Comparison of ENCODE assay signal across 25 cellular contexts in genomic region chr22:29750559-29750958, GRCh38. TPM values are rescaled to one million over a fixed set of nuclear protein-coding genes. Genes with fewer than 3 reads are reported as not detected.
DNase-seq lines count a peak whose midpoint lies in the region; ATAC-seq and TF ChIP-seq lines count a peak whose summit lies in the region.
"Had no signal": no experiment of that assay in that cellular context is flagged by ENCODE, and none has a peak within 500 bp of the region (broad histone marks: within the 10 kb centered on the region; RNA-seq: fewer than 3 reads in every experiment).

No MANE protein-coding gene starts in this region.

- H3F3A ChIP-seq in PC-3 (ENCODE audit: low read length, unreplicated experiment): no peaks in the 10 kb centered on the region

- H3K4me1 ChIP-seq in CD4-positive, CD25-positive, alpha-beta regulatory T cell (ENCODE audit: control insufficient read depth, insufficient read depth, low read length, poor library complexity, severe bottlenecking): peaks cover 11% of the 10 kb centered on the region
- H3K4me1 ChIP-seq in PC-3 (ENCODE audit: insufficient read depth, low read length): no peaks in the 10 kb centered on the region
- H3K4me1 ChIP-seq: gastroesophageal sphincter, Peyer's patch, stomach had no signal

- POLR2A ChIA-PET in activated CD4-positive, alpha-beta memory T cell treated with anti-CD3 and anti-CD28 coated beads for 36 hours (lab: Charles Lee): interaction anchor here (0.6 kb wide), 1 partner anchor 1212 kb away, joined by 6 read pairs; no protein-coding TSS in a partner anchor
- POLR2A ChIA-PET in PC-3 (lab: Charles Lee; ENCODE audit: unreplicated experiment): no interaction called here

- H3K79me2 ChIP-seq in PC-3 (ENCODE audit: low read length): no peaks in the 10 kb centered on the region

- H3K27ac ChIP-seq in CD4-positive, CD25-positive, alpha-beta regulatory T cell (ENCODE audit: insufficient read depth, low read length, poor library complexity, severe bottlenecking): no peak overlapping the region
- H3K27ac ChIP-seq in dorsolateral prefrontal cortex (no peak overlapping the region), PC-3 (ENCODE audit: low read length) (no peak overlapping the region)
- H3K27ac ChIP-seq: BLaER1, gastroesophageal sphincter, Peyer's patch had no signal

- H3K27me3 ChIP-seq in CD4-positive, CD25-positive, alpha-beta regulatory T cell (ENCODE audit: control insufficient read depth, insufficient read depth, low read length): no peaks in the 10 kb centered on the region
- H3K27me3 ChIP-seq in dorsolateral prefrontal cortex: no peaks in the 10 kb centered on the region
- H3K27me3 ChIP-seq in PC-3 (ENCODE audit: low read length): no peaks in the 10 kb centered on the region
- H3K27me3 ChIP-seq: BLaER1, gastroesophageal sphincter, Peyer's patch, stomach had no signal

- peaks cover 17% of the 10 kb centered on the region for H3K36me3 Mint-ChIP-seq in T-helper 1 cell treated with Interleukin-12 subunit alpha and Interleukin-12 subunit beta and Interleukin-4 antibody, amounts not matched to agents 30 μg/mL and 1 μg/mL, for 36 hours (ENCODE audit: low read depth)
- peaks cover 33% of the 10 kb centered on the region for H3K36me3 Mint-ChIP-seq in CD4-positive, CD25-positive, alpha-beta regulatory T cell
- peaks cover 6% of the 10 kb centered on the region for H3K36me3 Mint-ChIP-seq in activated CD4-positive, alpha-beta memory T cell treated with anti-CD3 and anti-CD28 coated beads for 36 hours
- H3K36me3 Mint-ChIP-seq in immature natural killer cell (peaks cover 7 to 19% (median 11%) of the 10 kb centered on the region in 3 donors), nephron progenitor cell (ENCODE audit: low read depth) (peaks cover 2% of the 10 kb centered on the region)

- H3K27me3 Mint-ChIP-seq in T-helper 1 cell treated with Interleukin-12 subunit alpha and Interleukin-12 subunit beta and Interleukin-4 antibody, amounts not matched to agents 30 μg/mL and 1 μg/mL, for 36 hours (ENCODE audit: low read depth): no peaks in the 10 kb centered on the region
- H3K27me3 Mint-ChIP-seq in CD4-positive, CD25-positive, alpha-beta regulatory T cell: no peaks in the 10 kb centered on the region
- H3K27me3 Mint-ChIP-seq in activated CD4-positive, alpha-beta memory T cell treated with anti-CD3 and anti-CD28 coated beads for 36 hours: no peaks in the 10 kb centered on the region
- H3K27me3 Mint-ChIP-seq in immature natural killer cell (ENCODE audit: low read depth in 3 of 3) (peaks cover 0 to 2% (median 0%) of the 10 kb centered on the region in 3 donors), nephron progenitor cell (ENCODE audit: low read depth, poor library complexity) (no peaks in the 10 kb centered on the region)
- H3K27me3 Mint-ChIP-seq: brain, type B pancreatic cell had no signal

- DNase-seq in T-helper 1 cell (no peak), immature natural killer cell (no peak), dorsolateral prefrontal cortex (no peak), nephron progenitor cell (no peak), PC-3 (no peak)
- DNase-seq in CD4-positive, CD25-positive, alpha-beta regulatory T cell: no peak
- no peak for DNase-seq in activated CD4-positive, alpha-beta memory T cell treated with anti-CD3 and anti-CD28 coated beads for 36 hours
- DNase-seq: activated CD8-positive, alpha-beta memory T cell treated with anti-CD3 and anti-CD28 coated beads for 24 hours; activated gamma-delta T cell; DMS53; erythroblast; Karpas-422; midbrain; NCI-H1417; NCI-H748 treated with DMSO at 0.1 percent for 48 hours; occipital lobe; Peyer's patch; stomach had no signal

- no peak overlapping the region for H3K9ac ChIP-seq in PC-3 (ENCODE audit: low read length)
- H3K9ac ChIP-seq: BLaER1 had no signal

- no peaks in the 10 kb centered on the region for H3K9me2 ChIP-seq in PC-3 (replicated peaks; ENCODE audit: low read length)

- H3K36me3 ChIP-seq in CD4-positive, CD25-positive, alpha-beta regulatory T cell (ENCODE audit: control insufficient read depth, insufficient read depth, low read length): peaks cover 8% of the 10 kb centered on the region
- H3K36me3 ChIP-seq in PC-3 (ENCODE audit: low read depth, low read length): no peaks in the 10 kb centered on the region

- H3K4me3 Mint-ChIP-seq in T-helper 1 cell treated with Interleukin-12 subunit alpha and Interleukin-12 subunit beta and Interleukin-4 antibody, amounts not matched to agents 30 μg/mL and 1 μg/mL, for 36 hours: no peak overlapping the region
- H3K4me3 Mint-ChIP-seq in CD4-positive, CD25-positive, alpha-beta regulatory T cell: no peak overlapping the region
- H3K4me3 Mint-ChIP-seq in activated CD4-positive, alpha-beta memory T cell treated with anti-CD3 and anti-CD28 coated beads for 36 hours: no peak overlapping the region
- no peak overlapping the region for H3K4me3 Mint-ChIP-seq in immature natural killer cell
- H3K4me3 Mint-ChIP-seq in nephron progenitor cell: no peak overlapping the region
- H3K4me3 Mint-ChIP-seq: brain, type B pancreatic cell had no signal

- H3K4me1 Mint-ChIP-seq in T-helper 1 cell treated with Interleukin-12 subunit alpha and Interleukin-12 subunit beta and Interleukin-4 antibody, amounts not matched to agents 30 μg/mL and 1 μg/mL, for 36 hours (ENCODE audit: low read depth): peaks cover 12% of the 10 kb centered on the region
- H3K4me1 Mint-ChIP-seq in CD4-positive, CD25-positive, alpha-beta regulatory T cell: peaks cover 0 to 23% (median 12%) of the 10 kb centered on the region in 4 donors
- peaks cover 11% of the 10 kb centered on the region for H3K4me1 Mint-ChIP-seq in activated CD4-positive, alpha-beta memory T cell treated with anti-CD3 and anti-CD28 coated beads for 36 hours (ENCODE audit: low read depth)
- H3K4me1 Mint-ChIP-seq in immature natural killer cell (peaks cover 14 to 29% of the 10 kb centered on the region in 2 donors), nephron progenitor cell (peaks cover 12% of the 10 kb centered on the region)

- TF ChIP-seq CTCF in dorsolateral prefrontal cortex (IDR thresholded peaks at IDR 0.05 in 54 of 56, conservative IDR thresholded peaks at IDR 0.05 in 2 of 56; ENCODE audit: low read depth in 1 of 56, partially characterized antibody in 56 of 56) (no peak), nephron progenitor cell (IDR thresholded peaks at IDR 0.05) (no peak), PC-3 (conservative IDR thresholded peaks at IDR 0.05; ENCODE audit: low read depth, low read length) (no peak)

- H3K27ac Mint-ChIP-seq in T-helper 1 cell treated with Interleukin-12 subunit alpha and Interleukin-12 subunit beta and Interleukin-4 antibody, amounts not matched to agents 30 μg/mL and 1 μg/mL, for 36 hours: peak overlapping the region; percentile 81
- peak overlapping the region in 2 of 3 donors; percentile 89 to 97 for H3K27ac Mint-ChIP-seq in CD4-positive, CD25-positive, alpha-beta regulatory T cell
- peak overlapping the region; percentile 56 for H3K27ac Mint-ChIP-seq in activated CD4-positive, alpha-beta memory T cell treated with anti-CD3 and anti-CD28 coated beads for 36 hours
- H3K27ac Mint-ChIP-seq in immature natural killer cell: peak overlapping the region in 5 of 6 donors; percentile 51 to 87 (median 78)
- H3K27ac Mint-ChIP-seq in nephron progenitor cell: no peak overlapping the region
- H3K27ac Mint-ChIP-seq: type B pancreatic cell had no signal

- BruUV-seq in PC-3 (replicated peaks; lab: Mats Ljungman, UMichigan): no TSS peak

- H2AFZ ChIP-seq in PC-3 (ENCODE audit: low read length): no peak overlapping the region

- intact Hi-C loops in activated CD4-positive, alpha-beta memory T cell treated with anti-CD3 and anti-CD28 coated beads for 36 hours (cut with micrococcal nuclease): no loop called here
- intact Hi-C loops in dorsolateral prefrontal cortex (cut with DNase I): no loop called here
- intact Hi-C loops in PC-3 (cut with micrococcal nuclease): no loop called here

- ATAC-seq in CD4-positive, CD25-positive, alpha-beta regulatory T cell (ENCODE audit: low read depth in 2 of 2): no peak
- ATAC-seq in PC-3: no peak
- ATAC-seq: gastroesophageal sphincter, right cardiac atrium had no signal

- H3K4me3 ChIP-seq in CD4-positive, CD25-positive, alpha-beta regulatory T cell (ENCODE audit: low read depth, low read length): no peak overlapping the region
- H3K4me3 ChIP-seq in dorsolateral prefrontal cortex: no peak overlapping the region
- no peak overlapping the region for H3K4me3 ChIP-seq in PC-3 (ENCODE audit: low read length)
- H3K4me3 ChIP-seq: BLaER1, gastroesophageal sphincter, Peyer's patch, stomach had no signal

- H3K9me3 Mint-ChIP-seq in T-helper 1 cell treated with Interleukin-12 subunit alpha and Interleukin-12 subunit beta and Interleukin-4 antibody, amounts not matched to agents 30 μg/mL and 1 μg/mL, for 36 hours: no peaks in the 10 kb centered on the region
- H3K9me3 Mint-ChIP-seq in CD4-positive, CD25-positive, alpha-beta regulatory T cell: no peaks in the 10 kb centered on the region
- no peaks in the 10 kb centered on the region for H3K9me3 Mint-ChIP-seq in activated CD4-positive, alpha-beta memory T cell treated with anti-CD3 and anti-CD28 coated beads for 36 hours
- no peaks in the 10 kb centered on the region for H3K9me3 Mint-ChIP-seq in immature natural killer cell
- H3K9me3 Mint-ChIP-seq in nephron progenitor cell: no peaks in the 10 kb centered on the region
- H3K9me3 Mint-ChIP-seq: brain, type B pancreatic cell had no signal

- no peak overlapping the region for H3K4me2 ChIP-seq in PC-3 (ENCODE audit: low read length)
- H3K4me2 ChIP-seq: BLaER1 had no signal

- no peaks in the 10 kb centered on the region for H3K9me3 ChIP-seq in CD4-positive, CD25-positive, alpha-beta regulatory T cell (ENCODE audit: control insufficient read depth in 2 of 2, low read length in 2 of 2)
- no peaks in the 10 kb centered on the region for H3K9me3 ChIP-seq in PC-3 (ENCODE audit: low read length)
- H3K9me3 ChIP-seq: BLaER1, gastroesophageal sphincter, Peyer's patch, stomach had no signal

- CTCF ChIA-PET in activated CD4-positive, alpha-beta memory T cell treated with anti-CD3 and anti-CD28 coated beads for 36 hours (lab: Charles Lee): interaction anchor here (1.2 kb wide), 1 partner anchor 255 kb away, joined by 3 read pairs; no protein-coding TSS in a partner anchor
- CTCF ChIA-PET in PC-3 (lab: Charles Lee): no interaction called here

- H4K20me1 ChIP-seq in PC-3 (ENCODE audit: low read length): no peaks in the 10 kb centered on the region

RNA-seq across cellular contexts. Expression of gene ZMAT5, which starts 16.2 kb away (rescaled TPM):
- 18.6 TPM for total RNA-seq in CD4-positive, CD25-positive, alpha-beta regulatory T cell
- 10 to 100 TPM; 49.5 to 69.9 (median 62.9) TPM for polyA plus RNA-seq in CD4-positive, CD25-positive, alpha-beta regulatory T cell
- 10 to 100 TPM; 18.1 to 20.6 TPM for total RNA-seq in activated CD4-positive, alpha-beta memory T cell treated with anti-CD3 and anti-CD28 coated beads for 36 hours
- polyA plus RNA-seq in immature natural killer cell: 10 to 100 TPM; 59.3 to 77.7 (median 72.2) TPM
- total RNA-seq in dorsolateral prefrontal cortex (10 to 100 TPM; 13.5 to 32.9 (median 20.5) TPM), PC-3 (2014; rRNA removed) (24.2 and 37.7 TPM in 2 replicates)

RNA-seq across cellular contexts. Expression of gene UQCR10, which starts 16.6 kb away (rescaled TPM):
- total RNA-seq in CD4-positive, CD25-positive, alpha-beta regulatory T cell: 49.0 TPM
- polyA plus RNA-seq in CD4-positive, CD25-positive, alpha-beta regulatory T cell: 100 to 1,000 TPM; 296 to 420 (median 350) TPM
- total RNA-seq in activated CD4-positive, alpha-beta memory T cell treated with anti-CD3 and anti-CD28 coated beads for 36 hours: 10 to 100 TPM; 81.4 to 87.4 TPM
- polyA plus RNA-seq in immature natural killer cell: 100 to 1,000 TPM; 285 to 342 (median 286) TPM
- 100 to 1,000 TPM in 61 of 120 experiments, 10 to 100 TPM in 59; 57.3 to 129 (median 100) TPM for total RNA-seq in dorsolateral prefrontal cortex
- total RNA-seq in PC-3 (2014; rRNA removed): 116 and 196 TPM in 2 replicates

RNA-seq across cellular contexts. Expression of gene CABP7, which starts 30.8 kb away (rescaled TPM):
- 0.35 TPM for total RNA-seq in CD4-positive, CD25-positive, alpha-beta regulatory T cell
- under 1 TPM; 0.11 to 0.23 (median 0.16) TPM for polyA plus RNA-seq in CD4-positive, CD25-positive, alpha-beta regulatory T cell
- under 1 TPM in 1 of 2 experiments, not detected in 1; 0.07 TPM for total RNA-seq in activated CD4-positive, alpha-beta memory T cell treated with anti-CD3 and anti-CD28 coated beads for 36 hours
- under 1 TPM in 2 of 3 donors, not detected in 1; 0.14 TPM for polyA plus RNA-seq in immature natural killer cell
- 1 to 10 TPM; 1.4 to 8.2 (median 3.5) TPM for total RNA-seq in dorsolateral prefrontal cortex
- total RNA-seq in PC-3 (2014; rRNA removed): 0.69 and 0.87 TPM in 2 replicates
- total RNA-seq: dermis blood vessel endothelial cell, right cardiac atrium, stomach had no signal
